7 cellular contexts compared by ENCODE assay signal in the genomic region with DNA sequence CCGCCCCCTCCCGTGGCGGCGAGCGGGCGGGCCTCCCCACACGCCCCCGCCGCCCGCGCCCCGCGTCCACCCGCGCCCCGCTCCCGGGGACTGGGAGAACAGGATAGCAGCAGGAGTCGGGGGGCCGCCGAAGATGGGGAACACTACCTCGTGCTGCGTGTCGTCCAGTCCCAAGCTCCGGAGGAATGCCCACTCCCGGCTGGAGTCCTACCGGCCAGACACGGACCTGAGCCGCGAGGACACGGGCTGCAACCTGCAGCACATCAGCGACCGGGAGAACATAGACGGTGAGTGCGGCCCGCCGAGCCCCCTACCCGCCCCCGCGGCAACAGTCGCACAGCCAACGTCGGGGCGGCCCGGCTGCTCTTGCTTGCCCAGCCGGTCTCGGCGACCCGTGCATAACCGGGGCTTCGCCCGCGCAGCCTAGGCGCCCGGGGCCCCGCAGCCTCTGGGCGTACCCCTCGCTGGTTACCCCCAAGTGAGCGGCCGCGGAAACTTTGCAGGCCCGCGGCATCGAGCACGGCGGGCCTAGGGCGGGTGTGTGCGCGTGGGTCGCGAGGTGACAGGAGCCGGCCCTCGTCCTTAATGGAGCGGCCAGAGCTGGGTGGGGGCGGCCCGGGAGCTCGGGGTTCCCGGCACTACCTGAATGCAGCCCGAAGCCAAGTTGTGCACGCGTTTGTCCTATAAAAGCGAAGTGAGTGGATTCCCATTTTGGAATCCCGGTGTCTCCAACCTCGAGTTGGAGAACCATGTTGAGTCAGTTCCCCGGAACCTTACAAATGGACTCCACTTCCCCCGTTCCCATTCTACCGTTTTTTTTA. TPM values are rescaled to one million over a fixed set of nuclear protein-coding genes. Genes with fewer than 3 reads are reported as not detected.
DNase-seq lines count a peak whose midpoint lies in the region; ATAC-seq lines count a peak whose summit lies in the region.

No MANE protein-coding gene starts in this region.

- H3K9me3 ChIP-seq in SJSA1 (replicated peaks), result 0 out of 2 replicates have a peak, but pooled peaks cover 2% of the 10 kb centered on the region
- H3K9me3 ChIP-seq in iPS-15b (ENCODE audit: control insufficient read depth, insufficient read depth, low read length), result no peaks in the 10 kb centered on the region
- no peaks in the 10 kb centered on the region for H3K9me3 ChIP-seq in skeletal muscle satellite cell (replicated peaks; ENCODE audit: low read length)

- no peaks in the 10 kb centered on the region for H3K27me3 ChIP-seq in SJSA1 (replicated peaks)
- H3K27me3 ChIP-seq in iPS-15b (ENCODE audit: control insufficient read depth, insufficient read depth, low read length), result no peaks in the 10 kb centered on the region
- H3K27me3 ChIP-seq in skeletal muscle satellite cell (ENCODE audit: control insufficient read depth, insufficient read depth, low read length), result no peaks in the 10 kb centered on the region

- peak; percentile 17 for ATAC-seq in GM18511 (IDR thresholded peaks at IDR 0.05; ENCODE audit: unreplicated experiment)
- ATAC-seq in HG02885 (IDR thresholded peaks at IDR 0.05; ENCODE audit: poor library complexity, unreplicated experiment), result peak; percentile 14
- no peak for ATAC-seq in GM18858 (IDR thresholded peaks at IDR 0.05; ENCODE audit: unreplicated experiment)

- H3K36me3 ChIP-seq in SJSA1, result peaks cover 38% of the 10 kb centered on the region
- no peaks in the 10 kb centered on the region for H3K36me3 ChIP-seq in iPS-15b (ENCODE audit: control insufficient read depth, insufficient read depth, low read length)
- peaks cover 5% of the 10 kb centered on the region for H3K36me3 ChIP-seq in skeletal muscle satellite cell (ENCODE audit: insufficient read depth, low read length)

- H3K4me3 ChIP-seq in SJSA1 (peak overlapping the region; percentile 96), iPS-15b (ENCODE audit: low read depth, low read length) (peak overlapping the region; percentile 69), skeletal muscle satellite cell (ENCODE audit: low read length) (peak overlapping the region; percentile 90)

- DNase-seq in SJSA1 (ENCODE audit: low read depth in 1 of 2, low spot score in 2 of 2), result peak; percentile 43 to 50
- peak; percentile 67 for DNase-seq in astrocyte of the hippocampus (ENCODE audit: low read depth, low spot score)

- H3K9ac ChIP-seq in iPS-15b (ENCODE audit: low read depth, low read length) (peak overlapping the region; percentile 37), skeletal muscle satellite cell (ENCODE audit: low read depth, low read length) (peak overlapping the region; percentile 83)

- peak overlapping the region; percentile 87 for H3K4me2 ChIP-seq in skeletal muscle satellite cell (ENCODE audit: low read length)

- H3K4me1 ChIP-seq in SJSA1 (replicated peaks), result peaks cover 29% of the 10 kb centered on the region
- peaks cover 5% of the 10 kb centered on the region for H3K4me1 ChIP-seq in iPS-15b (ENCODE audit: control insufficient read depth, insufficient read depth, low read length)
- peaks cover 44% of the 10 kb centered on the region for H3K4me1 ChIP-seq in skeletal muscle satellite cell (ENCODE audit: control insufficient read depth, insufficient read depth, low read length)

- H3K27ac ChIP-seq in SJSA1, result no peak overlapping the region

RNA-seq across cellular contexts. Expression of a gene that starts 0.8 kb away (rescaled TPM):
- total RNA-seq in SJSA1 (2014; rRNA removed; shearing (Covaris generic)), result 41.1 and 58.0 TPM in 2 replicates
- total RNA-seq in skeletal muscle satellite cell (2012; rRNA removed), result 33.0 and 45.7 TPM in 2 replicates
